9 cellular contexts compared by ENCODE assay signal in genomic region chr1:8154621-8155052, GRCh38.
DNase-seq lines count a peak whose midpoint lies in the region; ATAC-seq and TF ChIP-seq lines count a peak whose summit lies in the region.
"Had no signal": no experiment of that assay in that cellular context is flagged by ENCODE, and none has a peak within 500 bp of the region (broad histone marks: within the 10 kb centered on the region; RNA-seq: fewer than 3 reads in every experiment).

No MANE protein-coding gene starts in this region.

- peak overlapping the region; percentile 28 for H3K9ac ChIP-seq in mammary epithelial cell (ENCODE audit: insufficient read depth, low read length)

- H3K4me3 ChIP-seq in mammary epithelial cell (replicated peaks in 1 of 3; ENCODE audit: insufficient read depth in 1 of 3, low read depth in 2 of 3, low read length in 3 of 3): no peak overlapping the region
- H3K4me3 ChIP-seq in BE2C (ENCODE audit: low read depth, low read length): no peak overlapping the region

- dilution Hi-C loops in mammary epithelial cell (cut with HindIII; ENCODE audit: low sequenced_read_pairs): no loop called here

- TF ChIP-seq CTCF in mammary epithelial cell (conservative IDR thresholded peaks at IDR 0.05 in 1 of 2, IDR thresholded peaks at IDR 0.05 in 1 of 2; ENCODE audit: extremely low read depth in 1 of 2, insufficient read depth in 1 of 2, low read depth in 1 of 2, low read length in 2 of 2) (no peak), BE2C (IDR thresholded peaks at IDR 0.05; ENCODE audit: low read depth, low read length) (no peak)

- intact Hi-C loops in mammary epithelial cell (cut with micrococcal nuclease): no loop called here

- no peaks in the 10 kb centered on the region for H3K36me3 ChIP-seq in mammary epithelial cell (ENCODE audit: insufficient read depth, low read length)
- no peaks in the 10 kb centered on the region for H3K36me3 ChIP-seq in BE2C

- ATAC-seq in HG02884 (IDR thresholded peaks at IDR 0.05; ENCODE audit: unreplicated experiment): no peak

- H3K27me3 ChIP-seq in mammary epithelial cell (ENCODE audit: insufficient read depth, low read length) (no peaks in the 10 kb centered on the region), BE2C (no peaks in the 10 kb centered on the region)

- H4K20me1 ChIP-seq in mammary epithelial cell (ENCODE audit: insufficient read depth, low read length): no peaks in the 10 kb centered on the region

- H3K4me1 ChIP-seq in mammary epithelial cell (ENCODE audit: insufficient read depth, low read length) (peaks cover 23% of the 10 kb centered on the region), BE2C (no peaks in the 10 kb centered on the region)

- DNase-seq in DMS79 (lab: John Stamatoyannopoulos, UW) (peak; percentile 26), NCI-H187 treated with DMSO at 0.1 percent for 48 hours (lab: John Stamatoyannopoulos, UW) (peak; percentile 74), mammary epithelial cell (peak; percentile 96), mucosa of gallbladder (ENCODE audit: low spot score) (peak; percentile 51), hippocampal formation (lab: John Stamatoyannopoulos, UW) (no peak), BE2C (no peak), DMS 273 treated with DMSO at 0.1 percent for 48 hours (lab: John Stamatoyannopoulos, UW) (no peak)
- DNase-seq: NCI-H1436 treated with DMSO at 0.1 percent for 48 hours had no signal

- no peaks in the 10 kb centered on the region for H3K9me3 ChIP-seq in mammary epithelial cell (replicated peaks; ENCODE audit: insufficient read depth, low read length)
- H3K9me3 ChIP-seq in BE2C: no peaks in the 10 kb centered on the region

- WGBS in mammary epithelial cell (ENCODE audit: low coverage, missing lambda C conversion rate): 24% methylated on average over 14 of the region's 15 CpGs

- peak overlapping the region; percentile 64 for H3K4me2 ChIP-seq in mammary epithelial cell (ENCODE audit: insufficient read depth, low read depth, low read length)

- CTCF ChIA-PET in mammary epithelial cell (lab: Charles Lee; ENCODE audit: low non-redundant PET): interaction anchor here (0.8 kb wide), 1 partner anchor 84 kb away, joined by 11 read pairs; no protein-coding TSS in a partner anchor

- no TSS peak for BruUV-seq in mammary epithelial cell (replicated peaks; lab: Mats Ljungman, UMichigan)

- in situ Hi-C loops in mammary epithelial cell (cut with MboI; ENCODE audit: low sequenced_read_pairs in 2 of 2): no loop called here

- H3K27ac ChIP-seq in mammary epithelial cell (ENCODE audit: insufficient read depth, low read depth, low read length): peak overlapping the region; percentile 71

- no peak overlapping the region for H2AFZ ChIP-seq in mammary epithelial cell (ENCODE audit: low read depth, low read length)

- H3K79me2 ChIP-seq in mammary epithelial cell (ENCODE audit: insufficient read depth, low read length): no peaks in the 10 kb centered on the region

Comparison
In these comparisons a context has a peak if more than half of its experiments do, and no peak if none do; other contexts are left out.
1. DNase-seq: peak in DMS79 (single experiment), NCI-H187 treated with DMSO at 0.1 percent for 48 hours (single experiment), mammary epithelial cell (single experiment) and mucosa of gallbladder (single experiment); none in hippocampal formation (0 of 2), BE2C (single experiment) and DMS 273 treated with DMSO at 0.1 percent for 48 hours (single experiment).